21 cellular contexts compared by ENCODE assay signal in the genomic region with DNA sequence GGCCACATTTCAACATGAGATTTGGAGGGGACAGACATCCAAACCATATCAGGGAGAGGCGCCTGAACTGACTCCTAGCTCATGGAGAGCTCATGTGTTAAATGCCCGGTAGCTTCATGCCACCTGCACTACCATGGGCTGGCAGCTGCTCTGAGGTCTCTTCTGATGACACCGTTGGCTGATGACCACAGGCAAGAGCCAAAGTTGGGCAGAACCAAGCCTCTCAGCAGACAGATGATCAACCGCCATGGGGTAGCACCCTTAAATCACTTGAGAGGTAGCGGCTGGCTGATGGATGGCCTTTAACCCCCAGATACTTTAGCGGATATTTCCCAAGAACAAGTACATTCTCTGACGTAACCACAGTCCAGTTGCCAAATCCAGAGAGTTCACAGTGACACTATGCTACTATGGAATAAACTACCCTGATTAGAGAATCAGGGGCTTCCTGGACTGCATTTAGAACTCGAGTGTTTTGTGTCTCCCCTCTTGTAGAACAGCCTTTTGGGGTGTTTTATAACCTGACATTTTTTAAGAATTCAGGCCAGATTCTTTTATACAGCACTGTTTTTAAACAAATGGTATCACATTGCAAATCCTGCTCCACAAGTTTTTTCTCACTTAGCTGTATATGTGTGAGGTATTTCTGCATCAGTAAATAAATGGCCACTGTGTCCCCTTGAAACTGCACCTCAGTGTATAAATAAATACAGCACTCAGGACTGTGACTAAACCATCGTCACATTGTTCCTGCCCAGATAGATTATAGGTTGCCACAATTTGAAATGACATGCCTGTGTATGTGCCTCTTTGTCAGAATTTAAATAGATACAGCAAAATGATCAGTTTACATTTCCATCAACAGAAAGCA. TPM values are rescaled to one million over a fixed set of nuclear protein-coding genes. Genes with fewer than 3 reads are reported as not detected.
DNase-seq lines count a peak whose midpoint lies in the region; TF ChIP-seq lines count a peak whose summit lies in the region.
"Had no signal": no experiment of that assay in that cellular context is flagged by ENCODE, and none has a peak within 500 bp of the region (broad histone marks: within the 10 kb centered on the region; RNA-seq: fewer than 3 reads in every experiment).

No MANE protein-coding gene starts in this region.

- no peak for TF ChIP-seq POLR2A in erythroblast (IDR thresholded peaks at IDR 0.05; ENCODE audit: low read length)

- H3K79me2 ChIP-seq in PC-9 (ENCODE audit: low read depth), result no peaks in the 10 kb centered on the region

- 0 out of 2 replicates have a peak overlapping the region, but pooled peaks have one; percentile 18 for H2AFZ ChIP-seq in PC-9
- H2AFZ ChIP-seq: GM23248 had no signal

- H3K4me1 Mint-ChIP-seq in type B pancreatic cell (ENCODE audit: unreplicated experiment), result no peaks in the 10 kb centered on the region
- H3K4me1 Mint-ChIP-seq in activated T-helper 1 cell treated with anti-CD3 and anti-CD28 coated beads, Interleukin-12 subunit alpha, Interleukin-12 subunit beta, Interleukin-2, Interleukin-4 antibody, amounts not matched to agents 30 ng/mL and 10 ng/mL and 1 ng/mL, durations not matched to agents 14 hours and 24 hours and 36 hours (ENCODE audit: low read depth), result no peaks in the 10 kb centered on the region

- no peaks in the 10 kb centered on the region for H3K27me3 ChIP-seq in PC-9 (ENCODE audit: insufficient read depth, low read depth)
- H3K27me3 ChIP-seq: SJCRH30 had no signal

- H3K4me3 ChIP-seq in PC-9 (peak overlapping the region; percentile 29; the same call in 1 of the 2 replicates), fibroblast of mammary gland (ENCODE audit: control insufficient read depth, low read depth, low read length) (no peak overlapping the region)
- H3K4me3 ChIP-seq: GM23248, SJCRH30 had no signal

- CTCF ChIA-PET in PC-9 (lab: Charles Lee), result no interaction called here

- TF ChIP-seq CTCF in PC-9 (conservative IDR thresholded peaks at IDR 0.05) (no peak), fibroblast of mammary gland (conservative IDR thresholded peaks at IDR 0.05; ENCODE audit: control insufficient read depth, insufficient read depth, low read depth, low read length) (no peak), type B pancreatic cell (conservative IDR thresholded peaks at IDR 0.05) (no peak)

- H3K9me2 ChIP-seq in PC-9 (ENCODE audit: insufficient read depth), result no peaks in the 10 kb centered on the region

- peaks cover 20% of the 10 kb centered on the region for H3F3A ChIP-seq in PC-9 (ENCODE audit: insufficient read depth, low read depth)

- peak overlapping the region; percentile 68 for H3K4me2 ChIP-seq in PC-9

- no peaks in the 10 kb centered on the region for H4K20me1 ChIP-seq in PC-9 (ENCODE audit: insufficient read depth)

- H3K9me3 ChIP-seq in PC-9 (ENCODE audit: insufficient read depth, low read depth), result peaks cover 14% of the 10 kb centered on the region
- H3K9me3 ChIP-seq: SJCRH30 had no signal

- peaks cover 8% of the 10 kb centered on the region for H3K36me3 Mint-ChIP-seq in type B pancreatic cell
- no peaks in the 10 kb centered on the region for H3K36me3 Mint-ChIP-seq in activated T-helper 1 cell treated with anti-CD3 and anti-CD28 coated beads, Interleukin-12 subunit alpha, Interleukin-12 subunit beta, Interleukin-2, Interleukin-4 antibody, amounts not matched to agents 30 ng/mL and 10 ng/mL and 1 ng/mL, durations not matched to agents 14 hours and 24 hours and 36 hours (ENCODE audit: low read depth)
- H3K36me3 Mint-ChIP-seq: CD8-positive, alpha-beta T cell had no signal

- BruUV-seq in PC-9 (replicated peaks; lab: Mats Ljungman, UMichigan), result no TSS peak

- peak; percentile 33 for DNase-seq in DMS53 (lab: John Stamatoyannopoulos, UW)
- no peak for DNase-seq in DMS53 treated with DMSO at 0.1 percent for 48 hours (lab: John Stamatoyannopoulos, UW; ENCODE audit: unreplicated experiment)
- peak in 1 of 2 experiments; percentile 75 for DNase-seq in PC-9
- DNase-seq in fibroblast of mammary gland (ENCODE audit: low read depth), result peak; percentile 5
- DNase-seq in type B pancreatic cell (ENCODE audit: extremely low spot score, unreplicated experiment), result no peak
- DNase-seq in activated T-helper 1 cell treated with anti-CD3 and anti-CD28 coated beads, Interleukin-12 subunit alpha, Interleukin-12 subunit beta, Interleukin-2, Interleukin-4 antibody, amounts not matched to agents 30 ng/mL and 10 ng/mL and 1 ng/mL, durations not matched to agents 14 hours and 24 hours and 36 hours (ENCODE audit: low spot score), result no peak
- DNase-seq in erythroblast (lab: John Stamatoyannopoulos, UW), result no peak
- DNase-seq in iPS-NIHi7 (ENCODE audit: extremely low spot score), result no peak
- DNase-seq: CD8-positive, alpha-beta T cell; DND-41; GM23248; HCEC 1CT; NCI-H1048; NCI-H1436 treated with DMSO at 0.1 percent for 48 hours; NCI-H2081 treated with DMSO at 0.1 percent for 48 hours; NCI-H524 treated with DMSO at 0.1 percent for 48 hours; RPMI8226; SJCRH30 had no signal

- H3K4me3 Mint-ChIP-seq in type B pancreatic cell, result peak overlapping the region; percentile 11
- no peak overlapping the region for H3K4me3 Mint-ChIP-seq in activated T-helper 1 cell treated with anti-CD3 and anti-CD28 coated beads, Interleukin-12 subunit alpha, Interleukin-12 subunit beta, Interleukin-2, Interleukin-4 antibody, amounts not matched to agents 30 ng/mL and 10 ng/mL and 1 ng/mL, durations not matched to agents 14 hours and 24 hours and 36 hours
- H3K4me3 Mint-ChIP-seq: CD8-positive, alpha-beta T cell had no signal

- H3K27ac Mint-ChIP-seq in type B pancreatic cell, result peak overlapping the region; percentile 85
- no peak overlapping the region for H3K27ac Mint-ChIP-seq in activated T-helper 1 cell treated with anti-CD3 and anti-CD28 coated beads, Interleukin-12 subunit alpha, Interleukin-12 subunit beta, Interleukin-2, Interleukin-4 antibody, amounts not matched to agents 30 ng/mL and 10 ng/mL and 1 ng/mL, durations not matched to agents 14 hours and 24 hours and 36 hours
- H3K27ac Mint-ChIP-seq: CD8-positive, alpha-beta T cell had no signal

- intact Hi-C loops in PC-9 (cut with micrococcal nuclease; ENCODE audit: unreplicated experiment), result no loop called here
- intact Hi-C loops in activated T-helper 1 cell treated with anti-CD3 and anti-CD28 coated beads, Interleukin-12 subunit alpha, Interleukin-12 subunit beta, Interleukin-2, Interleukin-4 antibody, amounts not matched to agents 30 ng/mL and 10 ng/mL and 1 ng/mL, durations not matched to agents 14 hours and 24 hours and 36 hours (cut with micrococcal nuclease), result no loop called here

- H3K9me3 Mint-ChIP-seq in type B pancreatic cell, result peaks cover 6% of the 10 kb centered on the region
- H3K9me3 Mint-ChIP-seq in activated T-helper 1 cell treated with anti-CD3 and anti-CD28 coated beads, Interleukin-12 subunit alpha, Interleukin-12 subunit beta, Interleukin-2, Interleukin-4 antibody, amounts not matched to agents 30 ng/mL and 10 ng/mL and 1 ng/mL, durations not matched to agents 14 hours and 24 hours and 36 hours, result peaks cover 8% of the 10 kb centered on the region
- H3K9me3 Mint-ChIP-seq: CD8-positive, alpha-beta T cell had no signal

- no peaks in the 10 kb centered on the region for H3K36me3 ChIP-seq in PC-9 (ENCODE audit: low read depth)
- H3K36me3 ChIP-seq: SJCRH30 had no signal

- no peaks in the 10 kb centered on the region for H3K27me3 Mint-ChIP-seq in type B pancreatic cell
- peaks cover 2% of the 10 kb centered on the region for H3K27me3 Mint-ChIP-seq in activated T-helper 1 cell treated with anti-CD3 and anti-CD28 coated beads, Interleukin-12 subunit alpha, Interleukin-12 subunit beta, Interleukin-2, Interleukin-4 antibody, amounts not matched to agents 30 ng/mL and 10 ng/mL and 1 ng/mL, durations not matched to agents 14 hours and 24 hours and 36 hours (ENCODE audit: insufficient read depth)

- POLR2A ChIA-PET in PC-9 (lab: Charles Lee; ENCODE audit: unreplicated experiment), result no interaction called here

- peak overlapping the region; percentile 77 for H3K27ac ChIP-seq in PC-9
- H3K27ac ChIP-seq: 22Rv1, GM23248, SJCRH30 had no signal

- peaks cover 24% of the 10 kb centered on the region for H3K4me1 ChIP-seq in PC-9 (replicated peaks; ENCODE audit: insufficient read depth)
- H3K4me1 ChIP-seq: SJCRH30 had no signal

RNA-seq across cellular contexts. Expression of gene DRGX, which starts 30.8 kb away (rescaled TPM):
- not detected in 2 replicates for total RNA-seq in PC-9 (2021)
- total RNA-seq in type B pancreatic cell (ENCODE audit: low replicate concordance), result 0.21 and 0.22 TPM in 2 replicates
- total RNA-seq in activated T-helper 1 cell treated with anti-CD3 and anti-CD28 coated beads, Interleukin-12 subunit alpha, Interleukin-12 subunit beta, Interleukin-2, Interleukin-4 antibody, amounts not matched to agents 30 ng/mL and 10 ng/mL and 1 ng/mL, durations not matched to agents 14 hours and 24 hours and 36 hours, result not detected in 2 replicates
- total RNA-seq: CD8-positive, alpha-beta T cell; GM23248; HT1080; LHCN-M2 had no signal

Comparison
In these comparisons a context has a peak if more than half of its experiments do, and no peak if none do; other contexts are left out.
1. DNase-seq: peak in DMS53 (single experiment) and fibroblast of mammary gland (single experiment); none in DMS53 treated with DMSO at 0.1 percent for 48 hours (single experiment), type B pancreatic cell (single experiment), activated T-helper 1 cell treated with anti-CD3 and anti-CD28 coated beads, Interleukin-12 subunit alpha, Interleukin-12 subunit beta, Interleukin-2, Interleukin-4 antibody, amounts not matched to agents 30 ng/mL and 10 ng/mL and 1 ng/mL, durations not matched to agents 14 hours and 24 hours and 36 hours (single experiment), erythroblast (0 of 2) and iPS-NIHi7 (single experiment).